In the genomic region with DNA sequence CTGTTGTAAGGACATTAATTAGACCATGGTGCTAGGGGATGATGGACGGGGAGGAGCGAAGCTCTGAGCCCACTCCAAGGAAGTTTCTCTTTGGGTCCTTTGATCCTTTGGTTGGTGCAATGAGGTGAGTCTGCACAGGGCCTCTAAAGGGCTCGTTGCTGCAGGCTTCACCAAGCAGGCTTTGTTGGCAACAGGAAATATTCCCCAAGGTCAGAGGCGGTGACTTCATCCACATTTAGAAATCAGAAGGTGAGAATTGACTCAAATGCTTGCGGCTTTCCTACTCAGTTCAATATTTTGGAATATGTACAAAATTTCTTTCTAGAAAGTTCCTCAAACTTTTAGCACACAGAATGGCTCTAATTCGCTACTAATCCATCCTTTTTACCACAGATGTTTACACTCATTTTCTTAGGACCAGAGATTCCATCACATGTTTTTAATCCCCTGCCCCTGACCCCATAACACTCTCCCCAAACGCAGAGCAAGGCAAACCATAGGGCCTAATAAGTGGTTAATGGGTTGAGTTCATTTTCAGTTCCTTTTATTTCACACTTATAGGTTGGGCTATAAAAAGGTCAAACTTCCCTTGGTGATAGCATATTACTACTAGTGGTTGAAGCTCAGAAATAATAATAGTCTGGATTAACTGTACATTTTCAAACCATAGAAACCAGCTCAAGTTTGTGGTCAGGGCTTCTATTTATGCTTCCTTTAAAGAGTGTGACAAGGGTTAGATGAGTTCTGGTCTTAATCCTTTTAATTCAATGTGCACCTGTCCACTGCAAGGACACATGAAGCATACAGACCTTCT, we compare ENCODE assay signal across 1 cellular context.
TF ChIP-seq lines count a peak whose summit lies in the region.

No MANE protein-coding gene starts in this region.

TF ChIP-seq in SK-N-SH, 30 proteins besides CTCF, POLR2A, EP300 and RAD21 (continued from another document):
- TF ChIP-seq, protein P1, sequence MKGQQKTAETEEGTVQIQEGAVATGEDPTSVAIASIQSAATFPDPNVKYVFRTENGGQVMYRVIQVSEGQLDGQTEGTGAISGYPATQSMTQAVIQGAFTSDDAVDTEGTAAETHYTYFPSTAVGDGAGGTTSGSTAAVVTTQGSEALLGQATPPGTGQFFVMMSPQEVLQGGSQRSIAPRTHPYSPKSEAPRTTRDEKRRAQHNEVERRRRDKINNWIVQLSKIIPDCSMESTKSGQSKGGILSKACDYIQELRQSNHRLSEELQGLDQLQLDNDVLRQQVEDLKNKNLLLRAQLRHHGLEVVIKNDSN (IDR thresholded peaks at IDR 0.05; ENCODE audit: borderline replicate concordance, low read depth): no peak
- no peak for TF ChIP-seq EZH2phosphoT487 (IDR thresholded peaks at IDR 0.05; ENCODE audit: borderline replicate concordance, low read depth)
